Comparison of ENCODE assay signal across 11 cellular contexts in genomic region chr12:11861155-11861863, GRCh38.
DNase-seq lines count a peak whose midpoint lies in the region; ATAC-seq and TF ChIP-seq lines count a peak whose summit lies in the region.
"Had no signal": no experiment of that assay in that cellular context is flagged by ENCODE, and none has a peak within 500 bp of the region (broad histone marks: within the 10 kb centered on the region; RNA-seq: fewer than 3 reads in every experiment).

No MANE protein-coding gene starts in this region.

- H2AFZ ChIP-seq in OCI-LY1 (ENCODE audit: low read length) (no peak overlapping the region), osteoblast (ENCODE audit: low read length) (no peak overlapping the region)

- no peaks in the 10 kb centered on the region for H3F3A ChIP-seq in OCI-LY1 (ENCODE audit: insufficient read depth, low read length)

- 34 to 54% (median 38%) methylated on average over 5 of the region's 5 CpGs for WGBS in heart left ventricle, 4 donors
- WGBS in sigmoid colon, 2 donors: 59 to 65% methylated on average over 5 of the region's 5 CpGs

- H3K4me3 Mint-ChIP-seq in CD14-positive monocyte: no peak overlapping the region
- H3K4me3 Mint-ChIP-seq: CD8-positive, alpha-beta memory T cell had no signal

- TF ChIP-seq POLR2A in heart left ventricle (IDR thresholded peaks at IDR 0.05) (no peak), sigmoid colon (IDR thresholded peaks at IDR 0.05) (no peak)

- H3K27me3 ChIP-seq in OCI-LY1 (ENCODE audit: insufficient read depth, low read length) (no peaks in the 10 kb centered on the region), heart left ventricle (no peaks in the 10 kb centered on the region), sigmoid colon (no peaks in the 10 kb centered on the region), osteoblast (ENCODE audit: insufficient read depth, low read length) (no peaks in the 10 kb centered on the region)

- peaks cover 35% of the 10 kb centered on the region for H3K4me1 ChIP-seq in OCI-LY1 (ENCODE audit: insufficient read depth, low read length, severe bottlenecking)
- H3K4me1 ChIP-seq in heart left ventricle: peaks cover 8 to 61% (median 47%) of the 10 kb centered on the region in 12 donors
- H3K4me1 ChIP-seq in sigmoid colon: peaks cover 0 to 55% (median 51%) of the 10 kb centered on the region in 4 donors
- peaks cover 21% of the 10 kb centered on the region for H3K4me1 ChIP-seq in osteoblast (ENCODE audit: insufficient read depth, low read length)

- TF ChIP-seq CTCF in CD14-positive monocyte (IDR thresholded peaks at IDR 0.05) (no peak), OCI-LY1 (IDR thresholded peaks at IDR 0.05; ENCODE audit: low read length) (no peak), heart left ventricle (IDR thresholded peaks at IDR 0.05) (no peak), sigmoid colon (IDR thresholded peaks at IDR 0.05) (no peak), osteoblast (IDR thresholded peaks at IDR 0.05; ENCODE audit: extremely low read depth, low read depth, low read length) (no peak)

- H3K36me3 ChIP-seq in OCI-LY1 (ENCODE audit: insufficient read depth, low read length) (peaks cover 2% of the 10 kb centered on the region; the same call in 1 of the 2 replicates), heart left ventricle (peaks cover 0 to 32% (median 10%) of the 10 kb centered on the region in 9 donors), sigmoid colon (peaks cover 0 to 11% (median 0%) of the 10 kb centered on the region in 4 donors), osteoblast (ENCODE audit: insufficient read depth, low read length) (peaks cover 11% of the 10 kb centered on the region)

- H3K27ac Mint-ChIP-seq in CD14-positive monocyte: peak overlapping the region in 6 of 7 donors; percentile 2 to 83 (median 48)

- H3K9me2 ChIP-seq in OCI-LY1 (ENCODE audit: low read depth, low read length): no peaks in the 10 kb centered on the region

- H3K27me3 Mint-ChIP-seq in CD14-positive monocyte (ENCODE audit: low read depth in 3 of 3): peaks cover 0 to 3% (median 0%) of the 10 kb centered on the region in 3 donors
- H3K27me3 Mint-ChIP-seq: CD8-positive, alpha-beta memory T cell had no signal

- H3K4me2 ChIP-seq in OCI-LY1 (ENCODE audit: low read length) (no peak overlapping the region), osteoblast (ENCODE audit: insufficient read depth, low read length) (no peak overlapping the region)

- no peak for DNase-seq in CD14-positive monocyte (ENCODE audit: low spot score)
- DNase-seq in heart left ventricle: no peak
- DNase-seq in sigmoid colon: no peak
- no peak for DNase-seq in activated gamma-delta T cell treated with Interleukin-2 at 50 U/mL for 16 hours
- no peak for DNase-seq in caudate nucleus (lab: John Stamatoyannopoulos, UW)
- no peak for DNase-seq in osteoblast (ENCODE audit: insufficient read length, low spot score, missing footprints)
- DNase-seq in mucosa of gallbladder (ENCODE audit: low spot score): no peak
- DNase-seq: CD8-positive, alpha-beta memory T cell; cerebellar nuclear complex had no signal

- peaks cover 59 to 70% of the 10 kb centered on the region in 2 donors for H3K36me3 Mint-ChIP-seq in CD14-positive monocyte

- H3K4me3 ChIP-seq in OCI-LY1 (ENCODE audit: low read depth, low read length, poor library complexity, severe bottlenecking) (no peak overlapping the region), heart left ventricle (no peak overlapping the region), sigmoid colon (no peak overlapping the region), osteoblast (ENCODE audit: insufficient read depth, low read length) (no peak overlapping the region)

- no peak overlapping the region for H3K9ac ChIP-seq in OCI-LY1 (ENCODE audit: low read length)

- H3K27ac ChIP-seq in OCI-LY1 (ENCODE audit: low read depth, low read length, poor library complexity, severe bottlenecking) (peak overlapping the region; percentile 44), heart left ventricle (peak overlapping the region in 11 of 12 donors; percentile 30 to 90 (median 85)), sigmoid colon (peak overlapping the region; percentile 82 to 88 (median 84)), caudate nucleus (ENCODE audit: low read depth, low read length) (no peak overlapping the region), osteoblast (ENCODE audit: low read depth, low read length) (no peak overlapping the region)

- ATAC-seq in heart left ventricle: peak in 2 of 4 donors; percentile 9 to 29
- ATAC-seq: Panc1 had no signal

- peaks cover 49% of the 10 kb centered on the region for H3K4me1 Mint-ChIP-seq in CD14-positive monocyte

- intact Hi-C loops in CD14-positive monocyte (cut with micrococcal nuclease) (no loop called here), heart left ventricle (cut with DNase I) (loop anchor here in 8 of 10 donors (5.0 to 10.0 kb wide), 6 partner anchors 97 to 217 kb away; partner anchors contain the start of gene ETV6 (in 2 of the 8)), sigmoid colon (cut with DNase I) (loop anchor here (5.0 kb wide), 3 partner anchors 69 to 209 kb away; no protein-coding TSS in a partner anchor)

- H3K9me3 Mint-ChIP-seq in CD14-positive monocyte: peaks cover under 1 to 8% (median 7%) of the 10 kb centered on the region in 7 donors

- H4K20me1 ChIP-seq in OCI-LY1 (ENCODE audit: insufficient read depth, low read length): no peaks in the 10 kb centered on the region
- H4K20me1 ChIP-seq in osteoblast (ENCODE audit: insufficient read depth, low read length): no peaks in the 10 kb centered on the region

- H3K9me3 ChIP-seq in OCI-LY1 (ENCODE audit: low read length) (peaks cover 4% of the 10 kb centered on the region; the same call in 1 of the 2 replicates), heart left ventricle (peaks cover 0 to 12% (median 7%) of the 10 kb centered on the region in 12 donors), sigmoid colon (peaks cover under 1 to 6% (median 3%) of the 10 kb centered on the region in 4 donors), osteoblast (ENCODE audit: low read depth, low read length) (peaks cover 2% of the 10 kb centered on the region)

- H3K79me2 ChIP-seq in OCI-LY1 (ENCODE audit: insufficient read depth, low read length) (no peaks in the 10 kb centered on the region), osteoblast (ENCODE audit: insufficient read depth, low read length) (peaks cover under 1% of the 10 kb centered on the region)

- TF ChIP-seq EP300 in sigmoid colon (IDR thresholded peaks at IDR 0.05): no peak

Comparison
In these comparisons a context has a peak if more than half of its experiments do, and no peak if none do; other contexts are left out.
1. H3K27ac ChIP-seq: peak in OCI-LY1 (single experiment), heart left ventricle (11 of 12) and sigmoid colon (4 of 4); none in caudate nucleus (single experiment) and osteoblast (single experiment).
2. intact Hi-C loops: an anchor here in heart left ventricle (5.0 to 10.0 kb wide) and sigmoid colon (5.0 kb wide); none called in CD14-positive monocyte.